In genomic region chr10:6578221-6579192, GRCh38 we compare ENCODE assay signal across 12 cellular contexts. TPM values are rescaled to one million over a fixed set of nuclear protein-coding genes. Genes with fewer than 3 reads are reported as not detected.
DNase-seq lines count a peak whose midpoint lies in the region; ATAC-seq and TF ChIP-seq lines count a peak whose summit lies in the region.
"Had no signal": no experiment of that assay in that cellular context is flagged by ENCODE, and none has a peak within 500 bp of the region (broad histone marks: within the 10 kb centered on the region; RNA-seq: fewer than 3 reads in every experiment).

No MANE protein-coding gene starts in this region.

- peak; percentile 13 for ATAC-seq in activated CD8-positive, alpha-beta T cell treated with anti-CD3 and anti-CD28 coated beads for 36 hours
- ATAC-seq in HG02759 (IDR thresholded peaks at IDR 0.05; ENCODE audit: unreplicated experiment) = no peak
- ATAC-seq in HG02678 (IDR thresholded peaks at IDR 0.05; ENCODE audit: unreplicated experiment) = no peak

- no peak for TF ChIP-seq CTCF in activated CD8-positive, alpha-beta T cell treated with anti-CD3 and anti-CD28 coated beads for 36 hours (IDR thresholded peaks at IDR 0.05)
- no peak for TF ChIP-seq CTCF in spleen (IDR thresholded peaks at IDR 0.05 in 8 of 11, conservative IDR thresholded peaks at IDR 0.05 in 3 of 11)

- peak overlapping the region; percentile 67 for H3K4me3 ChIP-seq in Jurkat, Clone E6-1 (ENCODE audit: low read length)
- H3K4me3 ChIP-seq in spleen = peak overlapping the region; percentile 30 to 93 (median 69)

- no peak for TF ChIP-seq POLR2A in erythroblast (IDR thresholded peaks at IDR 0.05; ENCODE audit: low read length)
- no peak for TF ChIP-seq POLR2A in spleen (IDR thresholded peaks at IDR 0.05)

- peak overlapping the region; percentile 43 to 92 (median 70) for H3K27ac ChIP-seq in spleen
- H3K27ac ChIP-seq: KMS-11, VCaP had no signal

- no peaks in the 10 kb centered on the region for H3K9me3 Mint-ChIP-seq in activated CD8-positive, alpha-beta T cell treated with anti-CD3 and anti-CD28 coated beads for 36 hours

- peaks cover 0 to 42% (median 22%) of the 10 kb centered on the region in 7 donors for H3K27me3 ChIP-seq in spleen (replicated peaks in 1 of 7)

- H3K36me3 Mint-ChIP-seq in activated CD8-positive, alpha-beta T cell treated with anti-CD3 and anti-CD28 coated beads for 36 hours (ENCODE audit: low read depth) = peaks cover 65% of the 10 kb centered on the region

- H3K4me1 Mint-ChIP-seq in activated CD8-positive, alpha-beta T cell treated with anti-CD3 and anti-CD28 coated beads for 36 hours (ENCODE audit: low read depth) = peaks cover 54% of the 10 kb centered on the region

- peak; percentile 96 for DNase-seq in Jurkat, Clone E6-1 (ENCODE audit: low read depth, low spot score)
- peak; percentile 66 for DNase-seq in activated CD8-positive, alpha-beta T cell treated with anti-CD3 and anti-CD28 coated beads for 36 hours
- peak; percentile 24 to 33 for DNase-seq in erythroblast (lab: John Stamatoyannopoulos, UW)
- no peak for DNase-seq in spleen
- no peak for DNase-seq in NOMO-1 treated with DMSO at 0.1 percent for 48 hours (lab: John Stamatoyannopoulos, UW; ENCODE audit: unreplicated experiment)
- no peak for DNase-seq in EL
- DNase-seq: GF-D8, occipital lobe had no signal

- peak overlapping the region; percentile 85 for H3K4me3 Mint-ChIP-seq in activated CD8-positive, alpha-beta T cell treated with anti-CD3 and anti-CD28 coated beads for 36 hours

- POLR2A ChIA-PET in activated CD8-positive, alpha-beta T cell treated with anti-CD3 and anti-CD28 coated beads for 36 hours (lab: Charles Lee) = interaction anchor here (0.5 to 6.4 kb wide), 15 partner anchors 9 to 517 kb away, joined by 3 to 85 read pairs (median 3); no protein-coding TSS in a partner anchor

- H3K27ac Mint-ChIP-seq in activated CD8-positive, alpha-beta T cell treated with anti-CD3 and anti-CD28 coated beads for 36 hours = peak overlapping the region; percentile 94

- intact Hi-C loops in activated CD8-positive, alpha-beta T cell treated with anti-CD3 and anti-CD28 coated beads for 36 hours (cut with micrococcal nuclease) = loop anchor here (2.0 to 5.0 kb wide), 3 partner anchors 36 to 88 kb away; no protein-coding TSS in a partner anchor
- intact Hi-C loops in spleen (cut with DNase I; ENCODE audit: low total_unique reads) = no loop called here

- 41 to 53% (median 47%) methylated on average over 21 of the region's 21 CpGs for WGBS in spleen, 5 donors

- no peaks in the 10 kb centered on the region for H3K9me3 ChIP-seq in spleen

- H3K4me1 ChIP-seq in spleen = peaks cover 0 to 97% (median 32%) of the 10 kb centered on the region in 6 donors

- CTCF ChIA-PET in activated CD8-positive, alpha-beta T cell treated with anti-CD3 and anti-CD28 coated beads for 36 hours (lab: Charles Lee) = interaction anchor here (0.6 to 4.2 kb wide), 18 partner anchors 11 to 161 kb away, joined by 3 to 32 read pairs (median 4); no protein-coding TSS in a partner anchor

- no peaks in the 10 kb centered on the region for H3K36me3 ChIP-seq in spleen

- H3K27me3 Mint-ChIP-seq in activated CD8-positive, alpha-beta T cell treated with anti-CD3 and anti-CD28 coated beads for 36 hours = no peaks in the 10 kb centered on the region

RNA-seq across cellular contexts. Expression of gene PRKCQ, which starts 1.6 kb away (rescaled TPM):
- polyA plus RNA-seq in Jurkat, Clone E6-1 (2012; ENCODE audit: insufficient read depth, insufficient read length) = 17.6 TPM
- total RNA-seq in activated CD8-positive, alpha-beta T cell treated with anti-CD3 and anti-CD28 coated beads for 36 hours = 10 to 100 TPM; 46.3 to 47.1 TPM
- total RNA-seq in spleen = 10 to 100 TPM in 2 of 7 donors, 1 to 10 TPM in 5; 5.6 to 11.8 (median 9.2) TPM
- 1 to 10 TPM; 2.1 to 2.5 (median 2.4) TPM for polyA plus RNA-seq in spleen

Comparison
In these comparisons a context has a peak if more than half of its experiments do, and no peak if none do; other contexts are left out.
1. DNase-seq: peak in Jurkat, Clone E6-1 (single experiment), activated CD8-positive, alpha-beta T cell treated with anti-CD3 and anti-CD28 coated beads for 36 hours (single experiment) and erythroblast (2 of 2); none in spleen (single experiment), NOMO-1 treated with DMSO at 0.1 percent for 48 hours (single experiment) and EL (single experiment).